Comparison of ENCODE assay signal across 13 cellular contexts in the genomic region with DNA sequence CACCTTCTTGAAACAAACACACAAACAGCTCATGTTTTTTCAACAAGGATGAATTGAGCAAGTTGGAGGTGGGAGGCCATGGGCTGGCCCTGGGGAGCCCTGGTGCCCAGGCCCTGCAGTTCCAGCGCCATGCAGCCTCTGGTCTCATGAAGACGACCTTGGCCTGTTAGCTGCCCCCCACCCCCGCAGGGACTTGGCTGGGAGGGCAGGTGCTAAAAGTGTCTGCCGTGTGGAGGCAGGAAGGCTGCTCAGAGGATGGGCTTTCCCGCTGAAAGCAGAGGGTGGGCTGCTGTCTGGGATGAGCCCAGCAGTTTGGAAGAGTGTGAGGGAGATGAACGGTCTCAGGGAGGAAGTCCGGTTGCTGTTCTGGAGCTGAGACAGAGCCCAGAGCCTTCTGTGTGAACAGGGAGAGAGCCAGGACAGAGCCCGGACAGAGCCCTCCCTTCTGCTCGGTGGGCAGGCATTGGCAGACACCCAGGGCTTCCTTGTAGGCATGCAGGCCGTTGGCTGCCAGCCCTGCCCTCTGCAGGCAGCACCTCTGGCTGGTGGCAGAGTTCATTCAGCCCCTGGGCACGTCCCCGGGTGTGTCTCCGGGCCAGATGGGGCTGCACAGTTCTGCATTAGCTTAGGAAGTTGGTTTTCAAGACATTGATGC. TPM values are rescaled to one million over a fixed set of nuclear protein-coding genes. Genes with fewer than 3 reads are reported as not detected.
A peak's percentile ranks its signal among the peaks of the same experiment; 100 is the strongest.
DNase-seq lines count a peak whose midpoint lies in the region; ATAC-seq and TF ChIP-seq lines count a peak whose summit lies in the region.
"Had no signal": no experiment of that assay in that cellular context is flagged by ENCODE, and none has a peak within 500 bp of the region (broad histone marks: within the 10 kb centered on the region; RNA-seq: fewer than 3 reads in every experiment).

No MANE protein-coding gene starts in this region.

- peak overlapping the region; percentile 72 for H3K27ac ChIP-seq in VCaP

- H3K9me3 Mint-ChIP-seq in activated naive CD4-positive, alpha-beta T cell treated with anti-CD3 and anti-CD28 coated beads, Interleukin-2, amount 50 U/mL, for 72 hours = no peaks in the 10 kb centered on the region
- H3K9me3 Mint-ChIP-seq: activated CD4-positive, alpha-beta T cell treated with anti-CD3 and anti-CD28 coated beads, Interleukin-2, amount 10 ng/mL, durations not matched to agents 24 days and 14 days; activated naive CD8-positive, alpha-beta T cell treated with anti-CD3 and anti-CD28 coated beads, Interleukin-2, amount 10 ng/mL, durations not matched to agents 7 days and 5 days had no signal

- H3K27ac Mint-ChIP-seq in activated naive CD4-positive, alpha-beta T cell treated with anti-CD3 and anti-CD28 coated beads, Interleukin-2, amount 50 U/mL, for 72 hours = no peak overlapping the region
- H3K27ac Mint-ChIP-seq: activated naive CD8-positive, alpha-beta T cell treated with anti-CD3 and anti-CD28 coated beads, Interleukin-2, amount 10 ng/mL, durations not matched to agents 7 days and 5 days had no signal

- H3K4me3 ChIP-seq in retinal pigment epithelial cell (ENCODE audit: low read length) = no peak overlapping the region

- DNase-seq in H4 (ENCODE audit: low spot score) = peak; percentile 69
- peak in 44 of 51 donors; percentile 3 to 85 (median 33) for DNase-seq in hypothalamus (lab: John Stamatoyannopoulos, UW)
- no peak for DNase-seq in retinal pigment epithelial cell (ENCODE audit: low read depth)
- no peak for DNase-seq in activated naive CD4-positive, alpha-beta T cell treated with anti-CD3 and anti-CD28 coated beads, Interleukin-2, amount 50 U/mL, for 72 hours (ENCODE audit: low spot score in 2 of 2)
- no peak for DNase-seq in DMS153 (lab: John Stamatoyannopoulos, UW)
- no peak for DNase-seq in HCEC 1CT
- DNase-seq: activated CD4-positive, alpha-beta T cell treated with anti-CD3 and anti-CD28 coated beads, Interleukin-2, amount 10 ng/mL, durations not matched to agents 24 days and 14 days; activated naive CD8-positive, alpha-beta T cell treated with anti-CD3 and anti-CD28 coated beads, Interleukin-2, amount 10 ng/mL, durations not matched to agents 7 days and 5 days; COR-L47; NCI-H1694 treated with DMSO at 0.1 percent for 48 hours had no signal

- peak; percentile 32; the same call in 1 of the 2 replicates for TF ChIP-seq CTCF in VCaP (conservative IDR thresholded peaks at IDR 0.05)
- TF ChIP-seq CTCF in retinal pigment epithelial cell (conservative IDR thresholded peaks at IDR 0.05; ENCODE audit: low read depth, low read length) = peak; percentile 8

- ATAC-seq in activated naive CD4-positive, alpha-beta T cell treated with anti-CD3 and anti-CD28 coated beads, Interleukin-2, amount 50 U/mL, for 72 hours = no peak
- ATAC-seq in GM21717 (IDR thresholded peaks at IDR 0.05; ENCODE audit: unreplicated experiment) = no peak

- no peaks in the 10 kb centered on the region for H3K36me3 Mint-ChIP-seq in activated naive CD4-positive, alpha-beta T cell treated with anti-CD3 and anti-CD28 coated beads, Interleukin-2, amount 50 U/mL, for 72 hours
- H3K36me3 Mint-ChIP-seq: activated naive CD8-positive, alpha-beta T cell treated with anti-CD3 and anti-CD28 coated beads, Interleukin-2, amount 10 ng/mL, durations not matched to agents 7 days and 5 days had no signal

RNA-seq across cellular contexts. Expression of a gene that starts 18.7 kb away (rescaled TPM):
- 1.3 and 2.5 TPM in 2 replicates for total RNA-seq in H4 (2014; rRNA removed; shearing (Covaris generic))
- under 1 TPM in 1 of 2 donors, not detected in 1; 0.18 TPM for total RNA-seq in activated naive CD4-positive, alpha-beta T cell treated with anti-CD3 and anti-CD28 coated beads, Interleukin-2, amount 50 U/mL, for 72 hours
- total RNA-seq: activated CD4-positive, alpha-beta T cell treated with anti-CD3 and anti-CD28 coated beads, Interleukin-2, amount 10 ng/mL, durations not matched to agents 24 days and 14 days; HT-29 had no signal

Comparison
In these comparisons a context has a peak if more than half of its experiments do, and no peak if none do; other contexts are left out.
1. DNase-seq: peak in H4 (single experiment) and hypothalamus (44 of 51); none in retinal pigment epithelial cell (single experiment), activated naive CD4-positive, alpha-beta T cell treated with anti-CD3 and anti-CD28 coated beads, Interleukin-2, amount 50 U/mL, for 72 hours (0 of 2), DMS153 (single experiment) and HCEC 1CT (single experiment).